ENCODE assay signal across 8 cellular contexts in genomic region chr4:169619518-169619957, GRCh38. TPM values are rescaled to one million over a fixed set of nuclear protein-coding genes. Genes with fewer than 3 reads are reported as not detected.
DNase-seq lines count a peak whose midpoint lies in the region; ATAC-seq, FAIRE-seq and TF ChIP-seq lines count a peak whose summit lies in the region.

No MANE protein-coding gene starts in this region.

- H3K9ac ChIP-seq in SK-N-MC (ENCODE audit: insufficient read length) = peak overlapping the region; percentile 91

- peak overlapping the region; percentile 98 to 100 (median 100) for H3K27ac Mint-ChIP-seq in IgD-negative memory B cell

- H3K9me3 Mint-ChIP-seq in IgD-negative memory B cell = no peaks in the 10 kb centered on the region

- H3K4me3 ChIP-seq in SK-N-MC (peak overlapping the region; percentile 84), left ventricle myocardium inferior (peak overlapping the region; percentile 76)

- no peaks in the 10 kb centered on the region for H3K9me3 ChIP-seq in SK-N-MC (ENCODE audit: low read depth, low read length)
- no peaks in the 10 kb centered on the region for H3K9me3 ChIP-seq in left ventricle myocardium inferior (replicated peaks)

- intact Hi-C loops in left ventricle myocardium inferior (cut with micrococcal nuclease) = loop anchor here (10.0 kb wide), 1 partner anchor 405 kb away; the partner anchor contains the start of gene MFAP3L

- ATAC-seq in GM21723 (IDR thresholded peaks at IDR 0.05; ENCODE audit: unreplicated experiment) = peak; percentile 52

- peak; percentile 53 for FAIRE-seq in G401.6 (lab: Jason Lieb, UNC)

- peaks cover 15 to 34% (median 27%) of the 10 kb centered on the region in 3 donors for H3K4me1 Mint-ChIP-seq in IgD-negative memory B cell

- peak; percentile 72 for TF ChIP-seq CTCF in left ventricle myocardium inferior (IDR thresholded peaks at IDR 0.05; ENCODE audit: borderline replicate concordance)

- H3K36me3 Mint-ChIP-seq in IgD-negative memory B cell = peaks cover 3% of the 10 kb centered on the region

- H3K4me3 Mint-ChIP-seq in IgD-negative memory B cell = peak overlapping the region; percentile 98 to 99 (median 98)

- no peaks in the 10 kb centered on the region for H3K36me3 ChIP-seq in SK-N-MC (ENCODE audit: insufficient read depth, low read length)
- no peaks in the 10 kb centered on the region for H3K36me3 ChIP-seq in left ventricle myocardium inferior

- DNase-seq in SK-N-MC (ENCODE audit: low read depth, low spot score) (no peak), left ventricle myocardium inferior (no peak), pons (ENCODE audit: low spot score) (peak; percentile 80)
- DNase-seq in activated naive CD8-positive, alpha-beta T cell treated with anti-CD3 and anti-CD28 coated beads, Interleukin-2, amount 50 U/mL, for 16 hours (ENCODE audit: low read depth, low spot score) = peak; percentile 8
- DNase-seq in central memory CD4-positive, alpha-beta T cell = no peak

- H3K27ac ChIP-seq in SK-N-MC (0 out of 2 replicates have a peak overlapping the region, but pooled peaks have one; percentile 15), left ventricle myocardium inferior (replicated peaks) (peak overlapping the region; percentile 96)

- H3K27me3 Mint-ChIP-seq in IgD-negative memory B cell = no peaks in the 10 kb centered on the region

- no peaks in the 10 kb centered on the region for H3K27me3 ChIP-seq in left ventricle myocardium inferior (ENCODE audit: low read depth)

- peaks cover 42% of the 10 kb centered on the region for H3K4me1 ChIP-seq in left ventricle myocardium inferior

RNA-seq across cellular contexts. Expression of gene CLCN3, which starts 0.8 kb away (rescaled TPM):
- polyA plus RNA-seq in IgD-negative memory B cell = 8.1 TPM
- 54.1 TPM for total RNA-seq in left ventricle myocardium inferior

RNA-seq across cellular contexts. Expression of gene NEK1, which starts 7.2 kb away (rescaled TPM):
- polyA plus RNA-seq in IgD-negative memory B cell = 8.2 TPM
- total RNA-seq in left ventricle myocardium inferior = 15.5 TPM

Comparison
In these comparisons a context has a peak if more than half of its experiments do, and no peak if none do; other contexts are left out.
1. DNase-seq: peak in activated naive CD8-positive, alpha-beta T cell treated with anti-CD3 and anti-CD28 coated beads, Interleukin-2, amount 50 U/mL, for 16 hours (single experiment) and pons (single experiment); none in SK-N-MC (single experiment), left ventricle myocardium inferior (single experiment) and central memory CD4-positive, alpha-beta T cell (single experiment).